ENCODE assay signal across 17 cellular contexts in genomic region chr10:58965855-58966254, GRCh38.
A peak's percentile ranks its signal among the peaks of the same experiment; 100 is the strongest.
DNase-seq lines count a peak whose midpoint lies in the region; ATAC-seq and TF ChIP-seq lines count a peak whose summit lies in the region.
"Had no signal": no experiment of that assay in that cellular context is flagged by ENCODE, and none has a peak within 500 bp of the region (broad histone marks: within the 10 kb centered on the region; RNA-seq: fewer than 3 reads in every experiment).

No MANE protein-coding gene starts in this region.

- H4K12ac ChIP-seq in trophoblast cell (ENCODE audit: low read depth, low read length) = no peak overlapping the region

- no peak overlapping the region for H3K9ac ChIP-seq in neuronal stem cell (ENCODE audit: low read depth, low read length, poor library complexity)
- H3K9ac ChIP-seq in trophoblast cell (ENCODE audit: low read length) = no peak overlapping the region
- H3K9ac ChIP-seq: BLaER1 treated with 17β-estradiol and CSF1 and Interleukin-3, amounts not matched to agents 10 nM and 100 nM had no signal

- DNase-seq in Caco-2 (no peak), dorsolateral prefrontal cortex (no peak), neuronal stem cell (ENCODE audit: low spot score) (no peak), trophoblast cell (no peak), SHP77 treated with DMSO at 0.1 percent for 48 hours (lab: John Stamatoyannopoulos, UW) (no peak)
- DNase-seq: CD8-positive, alpha-beta T cell; DMS 273 treated with DMSO at 0.1 percent for 48 hours; DMS79 treated with DMSO at 0.1 percent for 48 hours; GF-D8; GOT3; H7; HFFc6 had no signal

- H4K8ac ChIP-seq in neuronal stem cell (ENCODE audit: low read depth, low read length) (no peak overlapping the region), trophoblast cell (ENCODE audit: low read depth, low read length) (no peak overlapping the region)

- no peak for ATAC-seq in HG03432 (IDR thresholded peaks at IDR 0.05; ENCODE audit: unreplicated experiment)
- ATAC-seq: CD8-positive, alpha-beta T cell; HCT116 had no signal

- H3K36me3 ChIP-seq in Caco-2 (ENCODE audit: control insufficient read depth, insufficient read depth, low read length) = no peaks in the 10 kb centered on the region
- H3K36me3 ChIP-seq in neuronal stem cell (replicated peaks in 1 of 2; ENCODE audit: control insufficient read depth in 2 of 2, insufficient read depth in 2 of 2, low read length in 2 of 2) = no peaks in the 10 kb centered on the region
- H3K36me3 ChIP-seq in trophoblast cell (ENCODE audit: control insufficient read depth in 1 of 2, insufficient read depth in 2 of 2, low read length in 2 of 2) = no peaks in the 10 kb centered on the region
- H3K36me3 ChIP-seq: BLaER1 treated with 17β-estradiol and CSF1 and Interleukin-3, amounts not matched to agents 10 nM and 100 nM had no signal

- H3K4me1 Mint-ChIP-seq in Caco-2 (ENCODE audit: low read depth, unreplicated experiment) = peaks cover 50% of the 10 kb centered on the region
- H3K4me1 Mint-ChIP-seq: B cell had no signal

- H3K4me2 ChIP-seq in neuronal stem cell (ENCODE audit: insufficient read depth, low read length, poor library complexity, severe bottlenecking) (no peak overlapping the region), trophoblast cell (ENCODE audit: low read length) (no peak overlapping the region)
- H3K4me2 ChIP-seq: BLaER1 treated with 17β-estradiol and CSF1 and Interleukin-3, amounts not matched to agents 10 nM and 100 nM had no signal

- no peak overlapping the region for H4K91ac ChIP-seq in neuronal stem cell (ENCODE audit: low read depth, low read length, poor library complexity)
- H4K91ac ChIP-seq in trophoblast cell (ENCODE audit: low read depth, low read length) = no peak overlapping the region

- H2BK5ac ChIP-seq in neuronal stem cell (ENCODE audit: low read length) = no peak overlapping the region
- H2BK5ac ChIP-seq in trophoblast cell (ENCODE audit: low read depth, low read length, poor library complexity) = no peak overlapping the region

- POLR2A ChIA-PET in Caco-2 (lab: Charles Lee) = no interaction called here

- H3K18ac ChIP-seq in neuronal stem cell (ENCODE audit: low read length) (peak overlapping the region; percentile 2), trophoblast cell (ENCODE audit: low read length) (no peak overlapping the region)

- BruUV-seq in Caco-2 (replicated peaks; lab: Mats Ljungman, UMichigan) = no TSS peak

- no peaks in the 10 kb centered on the region for H3K27me3 ChIP-seq in Caco-2 (replicated peaks; ENCODE audit: control insufficient read depth, insufficient read depth, low read length)
- H3K27me3 ChIP-seq in dorsolateral prefrontal cortex = no peaks in the 10 kb centered on the region
- peaks cover 0 to 13% (median 0%) of the 10 kb centered on the region in 3 experiments for H3K27me3 ChIP-seq in neuronal stem cell (ENCODE audit: control insufficient read depth in 3 of 3, insufficient read depth in 3 of 3, low read depth in 1 of 3, low read length in 3 of 3)
- no peaks in the 10 kb centered on the region for H3K27me3 ChIP-seq in trophoblast cell (ENCODE audit: insufficient read depth, low read length)
- H3K27me3 ChIP-seq: BLaER1 treated with 17β-estradiol and CSF1 and Interleukin-3, amounts not matched to agents 10 nM and 100 nM had no signal

- peak overlapping the region; percentile 49 for H3K27ac Mint-ChIP-seq in Caco-2 (ENCODE audit: unreplicated experiment)
- H3K27ac Mint-ChIP-seq: B cell; CD8-positive, alpha-beta T cell; HFFc6 had no signal

- no peaks in the 10 kb centered on the region for H3K79me2 ChIP-seq in trophoblast cell (ENCODE audit: control insufficient read depth, insufficient read depth, low read length, poor library complexity)

- H3K36me3 Mint-ChIP-seq in Caco-2 (ENCODE audit: insufficient read depth, unreplicated experiment) = no peaks in the 10 kb centered on the region
- H3K36me3 Mint-ChIP-seq: CD8-positive, alpha-beta T cell had no signal

- no peaks in the 10 kb centered on the region for H3K79me1 ChIP-seq in neuronal stem cell (ENCODE audit: low read depth, low read length)
- H3K79me1 ChIP-seq in trophoblast cell (ENCODE audit: low read length) = no peaks in the 10 kb centered on the region

- H3K14ac ChIP-seq in neuronal stem cell (ENCODE audit: low read length) = no peak overlapping the region
- no peak overlapping the region for H3K14ac ChIP-seq in trophoblast cell (ENCODE audit: low read length)

- H3K27me3 Mint-ChIP-seq in Caco-2 (ENCODE audit: insufficient read depth, unreplicated experiment) = no peaks in the 10 kb centered on the region

- no peak overlapping the region for H3K4ac ChIP-seq in neuronal stem cell (ENCODE audit: low read length)
- no peak overlapping the region for H3K4ac ChIP-seq in trophoblast cell (ENCODE audit: low read depth, low read length)

- H3K27ac ChIP-seq in angular gyrus (ENCODE audit: low read depth, low read length) = peak overlapping the region; percentile 96
- H3K27ac ChIP-seq in dorsolateral prefrontal cortex = peak overlapping the region; percentile 79 to 99 (median 96)
- H3K27ac ChIP-seq in neuronal stem cell (replicated peaks; ENCODE audit: low read length) = no peak overlapping the region
- no peak overlapping the region for H3K27ac ChIP-seq in trophoblast cell (ENCODE audit: low read depth, low read length)
- H3K27ac ChIP-seq: BLaER1 treated with 17β-estradiol and CSF1 and Interleukin-3, amounts not matched to agents 10 nM and 100 nM had no signal

- peaks cover 31% of the 10 kb centered on the region for H3K4me1 ChIP-seq in Caco-2
- peaks cover 4 to 28% of the 10 kb centered on the region in 2 donors for H3K4me1 ChIP-seq in neuronal stem cell (ENCODE audit: control insufficient read depth in 2 of 2, insufficient read depth in 1 of 2, low read depth in 1 of 2, low read length in 2 of 2)
- no peaks in the 10 kb centered on the region for H3K4me1 ChIP-seq in trophoblast cell (ENCODE audit: control insufficient read depth in 1 of 2, insufficient read depth in 2 of 2, low read length in 2 of 2)

- intact Hi-C loops in Caco-2 (cut with micrococcal nuclease; ENCODE audit: unreplicated experiment) = loop anchor here (1.0 to 2.0 kb wide), 2 partner anchors 28 to 41 kb away; no protein-coding TSS in a partner anchor
- intact Hi-C loops in dorsolateral prefrontal cortex (cut with DNase I) = loop anchor here (2.0 to 10.0 kb wide), 2 partner anchors 29 to 129 kb away; no protein-coding TSS in a partner anchor

- H3K4me3 ChIP-seq in Caco-2 (ENCODE audit: low read depth, low read length) (no peak overlapping the region), dorsolateral prefrontal cortex (no peak overlapping the region), neuronal stem cell (ENCODE audit: low read length in 2 of 2) (no peak overlapping the region), trophoblast cell (ENCODE audit: low read depth, low read length) (no peak overlapping the region)
- H3K4me3 ChIP-seq: BLaER1 treated with 17β-estradiol and CSF1 and Interleukin-3, amounts not matched to agents 10 nM and 100 nM had no signal

- no peak overlapping the region for H2AK5ac ChIP-seq in neuronal stem cell (ENCODE audit: low read depth, low read length)
- no peak overlapping the region for H2AK5ac ChIP-seq in trophoblast cell (ENCODE audit: low read length)

- H2BK12ac ChIP-seq in neuronal stem cell (ENCODE audit: low read length) = no peak overlapping the region
- no peak overlapping the region for H2BK12ac ChIP-seq in trophoblast cell (ENCODE audit: low read length)

- H2AFZ ChIP-seq in neuronal stem cell (ENCODE audit: low read length) = no peak overlapping the region
- no peak overlapping the region for H2AFZ ChIP-seq in trophoblast cell (ENCODE audit: insufficient read depth, low read length, poor library complexity)

- peaks cover 9% of the 10 kb centered on the region for H3K9me3 Mint-ChIP-seq in Caco-2 (ENCODE audit: unreplicated experiment)
- H3K9me3 Mint-ChIP-seq: CD8-positive, alpha-beta T cell; HFFc6 had no signal

- H3K23ac ChIP-seq in neuronal stem cell (ENCODE audit: low read depth, low read length, poor library complexity) (no peak overlapping the region), trophoblast cell (ENCODE audit: low read length) (no peak overlapping the region)

- no peak overlapping the region for H3K4me3 Mint-ChIP-seq in Caco-2 (ENCODE audit: unreplicated experiment)
- H3K4me3 Mint-ChIP-seq: B cell; CD8-positive, alpha-beta T cell; HFFc6 had no signal

- H2BK120ac ChIP-seq in neuronal stem cell (ENCODE audit: low read depth, low read length) (no peak overlapping the region), trophoblast cell (ENCODE audit: insufficient read depth, low read length, poor library complexity) (no peak overlapping the region)

- H2BK15ac ChIP-seq in neuronal stem cell (ENCODE audit: low read length) = no peak overlapping the region

- WGBS in neuronal stem cell (ENCODE audit: extremely low coverage in 2 of 2, insufficient read length in 2 of 2, insufficient replicate concordance in 1 of 2), 2 donors = no CpG with 5 or more reads among the region's 1 CpG
- no CpG with 5 or more reads among the region's 1 CpG for WGBS in trophoblast cell (ENCODE audit: extremely low coverage, insufficient coverage, insufficient read length)

- H3K9me3 ChIP-seq in Caco-2 (no peaks in the 10 kb centered on the region), neuronal stem cell (replicated peaks in 1 of 2; ENCODE audit: control insufficient read depth in 2 of 2, insufficient read depth in 1 of 2, low read depth in 1 of 2, low read length in 2 of 2) (no peaks in the 10 kb centered on the region), trophoblast cell (ENCODE audit: insufficient read depth, low read depth, low read length) (no peaks in the 10 kb centered on the region)

- TF ChIP-seq CTCF in Caco-2 (IDR thresholded peaks at IDR 0.05; ENCODE audit: insufficient read depth in 1 of 2, low read depth in 1 of 2, low read length in 1 of 2, severe bottlenecking in 1 of 2, unreplicated experiment in 1 of 2) = no peak
- no peak for TF ChIP-seq CTCF in dorsolateral prefrontal cortex (IDR thresholded peaks at IDR 0.05 in 54 of 56, conservative IDR thresholded peaks at IDR 0.05 in 2 of 56; ENCODE audit: low read depth in 1 of 56, partially characterized antibody in 56 of 56)

- CTCF ChIA-PET in Caco-2 (lab: Charles Lee) = no interaction called here

Comparison
In these comparisons a context has a peak if more than half of its experiments do, and no peak if none do; other contexts are left out.
1. H3K27ac ChIP-seq: peak in angular gyrus (single experiment) and dorsolateral prefrontal cortex (59 of 59); none in neuronal stem cell (single experiment) and trophoblast cell (single experiment).